In the genomic region with DNA sequence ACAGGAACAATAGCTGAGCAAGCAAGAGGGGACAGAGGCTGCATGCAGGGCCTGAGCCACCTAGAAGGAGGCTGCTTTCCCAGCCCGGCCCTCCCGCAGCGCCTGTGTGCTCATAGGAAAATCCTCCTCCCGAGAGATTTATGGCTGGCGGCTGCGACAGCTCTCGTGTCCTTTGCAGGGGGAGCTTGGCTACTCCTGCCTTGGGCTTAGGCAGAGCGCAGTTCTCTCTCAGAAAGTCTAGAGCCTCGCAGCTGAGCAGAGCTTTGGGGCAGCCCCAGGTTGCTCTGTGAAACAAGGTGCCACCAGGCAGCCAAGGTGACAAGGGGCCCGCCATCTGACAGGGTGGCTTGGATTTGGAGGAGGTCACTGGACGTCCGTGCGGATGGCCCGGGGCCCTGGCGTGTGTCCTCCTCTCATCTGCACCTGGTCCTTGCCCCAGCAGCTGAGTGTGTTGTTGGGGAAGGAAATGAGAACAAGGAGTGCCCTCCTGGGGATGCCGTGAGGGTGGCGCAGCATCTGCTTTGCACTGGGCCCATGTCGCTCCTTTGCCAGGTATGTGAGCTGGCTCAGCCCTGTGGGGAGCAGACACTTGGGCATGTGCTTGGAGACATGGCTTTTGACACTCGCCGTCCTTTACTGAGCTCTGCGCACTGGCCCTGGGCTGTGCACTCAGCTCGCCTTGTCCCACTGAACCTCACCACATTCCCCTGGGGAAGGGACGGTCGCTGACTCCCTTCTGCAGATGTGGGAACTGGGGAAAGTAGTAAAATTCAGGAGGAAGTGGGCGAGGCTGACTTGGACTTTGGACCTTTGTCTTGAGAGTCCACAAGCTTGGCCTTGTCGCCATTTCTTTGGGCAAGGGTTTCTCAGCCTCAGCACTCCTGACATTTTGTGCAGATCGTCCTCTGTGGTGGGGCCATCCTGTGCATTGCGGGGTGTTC, we compare ENCODE assay signal across 34 cellular contexts. TPM values are rescaled to one million over a fixed set of nuclear protein-coding genes. Genes with fewer than 3 reads are reported as not detected.
A peak's percentile ranks its signal among the peaks of the same experiment; 100 is the strongest.
DNase-seq lines count a peak whose midpoint lies in the region; ATAC-seq and TF ChIP-seq lines count a peak whose summit lies in the region.
"Had no signal": no experiment of that assay in that cellular context is flagged by ENCODE, and none has a peak within 500 bp of the region (broad histone marks: within the 10 kb centered on the region; RNA-seq: fewer than 3 reads in every experiment).

No MANE protein-coding gene starts in this region.

- intact Hi-C loops in A673 (cut with micrococcal nuclease; ENCODE audit: unreplicated experiment), result no loop called here
- intact Hi-C loops in mucosa of descending colon (cut with DNase I, micrococcal nuclease), result no loop called here
- intact Hi-C loops in left lung (cut with DNase I), result no loop called here

- peak; percentile 30 for DNase-seq in A673 (ENCODE audit: low spot score)
- DNase-seq in ELF-1 (ENCODE audit: low read depth, low spot score), result peak; percentile 31
- peak; percentile 65 for DNase-seq in NCI-H69 (lab: John Stamatoyannopoulos, UW)
- peak in 2 of 3 donors; percentile 21 to 36 for DNase-seq in mucosa of descending colon
- DNase-seq in pons (ENCODE audit: low spot score), result no peak
- DNase-seq in left lung, result no peak
- DNase-seq: activated CD4-positive, alpha-beta T cell treated with anti-CD3 and anti-CD28 coated beads for 1 hour; activated CD8-positive, alpha-beta T cell treated with anti-CD3 and anti-CD28 coated beads, Interleukin-2, amount 10 ng/mL, durations not matched to agents 7 days and 5 days; activated T-cell treated with anti-CD3 and anti-CD28 coated beads for 4 hours; C1 segment of cervical spinal cord; COR-L47; DMS79 treated with DMSO at 0.1 percent for 48 hours; effector memory CD8-positive, alpha-beta T cell; erythroblast; HCEC 1CT; heart left ventricle; KBM-7; mesenchymal stem cell; MG63; NCI-H146; NCI-H524; occipital lobe; transverse colon had no signal

- no peak overlapping the region for H3K4me3 ChIP-seq in A673 (ENCODE audit: low read depth, low read length, poor library complexity, severe bottlenecking)
- H3K4me3 ChIP-seq in mucosa of descending colon, result no peak overlapping the region
- no peak overlapping the region for H3K4me3 ChIP-seq in left lung
- H3K4me3 ChIP-seq: ascending aorta, cardiac muscle cell, coronary artery, heart left ventricle, MG63, SK-N-MC, smooth muscle cell, transverse colon had no signal

- no TSS peak for BruUV-seq in A673 (replicated peaks; lab: Mats Ljungman, UMichigan)

- TF ChIP-seq CTCF in A673 (conservative IDR thresholded peaks at IDR 0.05; ENCODE audit: low read depth, low read length) (no peak), mucosa of descending colon (IDR thresholded peaks at IDR 0.05) (no peak), left lung (IDR thresholded peaks at IDR 0.05) (no peak)

- H3K9me3 ChIP-seq in A673 (ENCODE audit: low read depth, low read length, poor library complexity, severe bottlenecking), result no peaks in the 10 kb centered on the region
- H3K9me3 ChIP-seq in mucosa of descending colon, result no peaks in the 10 kb centered on the region
- peaks cover 0 to 11% of the 10 kb centered on the region in 2 donors for H3K9me3 ChIP-seq in left lung
- H3K9me3 ChIP-seq: ascending aorta, heart left ventricle, MG63, transverse colon had no signal

- H3K4me1 ChIP-seq in A673 (ENCODE audit: insufficient read depth, low read length, poor library complexity, severe bottlenecking) (no peaks in the 10 kb centered on the region), mucosa of descending colon (ENCODE audit: low read depth) (peaks cover 10% of the 10 kb centered on the region), left lung (no peaks in the 10 kb centered on the region)
- H3K4me1 ChIP-seq: ascending aorta, heart left ventricle had no signal

- ATAC-seq in mucosa of descending colon, result peak; percentile 58
- ATAC-seq in GM21528 (IDR thresholded peaks at IDR 0.05; ENCODE audit: low FRiP score, unreplicated experiment), result no peak
- no peak for ATAC-seq in left lung
- ATAC-seq: activated CD8-positive, alpha-beta T cell treated with anti-CD3 and anti-CD28 coated beads, Interleukin-2, amount 10 ng/mL, durations not matched to agents 7 days and 5 days; effector memory CD8-positive, alpha-beta T cell had no signal

- H3K36me3 ChIP-seq in A673 (ENCODE audit: insufficient read depth, low read length, poor library complexity, severe bottlenecking) (no peaks in the 10 kb centered on the region), mucosa of descending colon (ENCODE audit: low read depth) (no peaks in the 10 kb centered on the region), left lung (no peaks in the 10 kb centered on the region)
- H3K36me3 ChIP-seq: ascending aorta, cardiac muscle cell, heart left ventricle, MG63, transverse colon had no signal

- CTCF ChIA-PET in A673 (lab: Charles Lee), result no interaction called here

- peaks cover 17% of the 10 kb centered on the region for H3K27me3 ChIP-seq in A673 (replicated peaks; ENCODE audit: insufficient read depth, low read depth, low read length, poor library complexity)
- H3K27me3 ChIP-seq in left lung, result peaks cover 0 to 4% of the 10 kb centered on the region in 2 donors
- H3K27me3 ChIP-seq: ascending aorta, MG63, transverse colon had no signal

- POLR2A ChIA-PET in A673 (lab: Charles Lee; ENCODE audit: low non-redundant PET), result no interaction called here

- H3K27ac ChIP-seq in A673 (ENCODE audit: low read depth, low read length, poor library complexity, severe bottlenecking) (no peak overlapping the region), left lung (no peak overlapping the region)
- H3K27ac ChIP-seq: ascending aorta, cardiac muscle cell, coronary artery, heart left ventricle, SK-N-MC, transverse colon had no signal

RNA-seq across cellular contexts. Expression of a gene that starts 41.9 kb away (rescaled TPM):
- not detected in 2 replicates for total RNA-seq in A673 (2021)
- total RNA-seq in mucosa of descending colon, result 10 to 100 TPM; 34.3 to 80.4 (median 51.1) TPM
- not detected for total RNA-seq in left lung
- total RNA-seq: activated CD8-positive, alpha-beta T cell treated with anti-CD3 and anti-CD28 coated beads, Interleukin-2, amount 10 ng/mL, durations not matched to agents 7 days and 5 days; ascending aorta; cardiac muscle cell; fibroblast of villous mesenchyme; HT-29; myocyte; renal cortical epithelial cell; smooth muscle cell; T-helper 1 cell treated with Interleukin-12 subunit alpha and Interleukin-12 subunit beta and Interleukin-4 antibody, amounts not matched to agents 30 ng/mL and 1 ng/mL, for 36 hours had no signal

Comparison
In these comparisons a context has a peak if more than half of its experiments do, and no peak if none do; other contexts are left out.
1. DNase-seq: peak in A673 (single experiment), ELF-1 (single experiment), NCI-H69 (single experiment) and mucosa of descending colon (2 of 3); none in pons (single experiment) and left lung (0 of 2).
2. RNA of a gene that starts 41.9 kb away (total RNA-seq): 34.3 to 80.4 TPM in mucosa of descending colon; not detected in left lung and not detected in A673; every median in the first group is over 10 times any median in the second.